ENCODE assay signal across 14 cellular contexts in genomic region chr12:92602930-92603623, GRCh38.
DNase-seq lines count a peak whose midpoint lies in the region; TF ChIP-seq lines count a peak whose summit lies in the region.
"Had no signal": no experiment of that assay in that cellular context is flagged by ENCODE, and none has a peak within 500 bp of the region (broad histone marks: within the 10 kb centered on the region; RNA-seq: fewer than 3 reads in every experiment).

No MANE protein-coding gene starts in this region.

- H3K79me2 ChIP-seq in osteoblast (ENCODE audit: insufficient read depth, low read length) = no peaks in the 10 kb centered on the region

- H3K4me2 ChIP-seq in osteoblast (ENCODE audit: insufficient read depth, low read length) = no peak overlapping the region

- peaks cover 26% of the 10 kb centered on the region for H3K4me1 Mint-ChIP-seq in activated CD4-positive, alpha-beta T cell treated with anti-CD3 and anti-CD28 coated beads, Interleukin-2, amount 10 ng/mL, durations not matched to agents 24 days and 14 days
- H3K4me1 Mint-ChIP-seq in HFFc6 (ENCODE audit: low read depth) = peaks cover 49% of the 10 kb centered on the region

- peaks cover 29% of the 10 kb centered on the region for H3K4me1 ChIP-seq in osteoblast (ENCODE audit: insufficient read depth, low read length)
- H3K4me1 ChIP-seq in ovary (ENCODE audit: insufficient read depth) = peaks cover 3% of the 10 kb centered on the region
- H3K4me1 ChIP-seq: thyroid gland had no signal

- no peak for TF ChIP-seq EP300 in ovary (IDR thresholded peaks at IDR 0.05)

- in situ Hi-C loops in brain microvascular endothelial cell (cut with HindIII; ENCODE audit: low pct_ligation_motif_present, low sequenced_read_pairs) = no loop called here

- no peak for TF ChIP-seq POLR2A in ovary (IDR thresholded peaks at IDR 0.05)

- H3K27ac ChIP-seq in brain microvascular endothelial cell = peak overlapping the region; percentile 88
- H3K27ac ChIP-seq in osteoblast (ENCODE audit: low read depth, low read length) = peak overlapping the region; percentile 81
- no peak overlapping the region for H3K27ac ChIP-seq in ovary
- H3K27ac ChIP-seq: thyroid gland, WERI-Rb-1 had no signal

- H3K9me3 ChIP-seq in osteoblast (ENCODE audit: low read depth, low read length) = no peaks in the 10 kb centered on the region
- H3K9me3 ChIP-seq in ovary = no peaks in the 10 kb centered on the region
- H3K9me3 ChIP-seq: thyroid gland had no signal

- no peak overlapping the region for H3K4me3 Mint-ChIP-seq in activated CD4-positive, alpha-beta T cell treated with anti-CD3 and anti-CD28 coated beads, Interleukin-2, amount 10 ng/mL, durations not matched to agents 24 days and 14 days
- peak overlapping the region; percentile 7; the same call in 1 of the 2 replicates for H3K4me3 Mint-ChIP-seq in HFFc6
- H3K4me3 Mint-ChIP-seq: activated CD8-positive, alpha-beta memory T cell treated with anti-CD3 and anti-CD28 coated beads, Interleukin-2, amount 10 ng/mL, durations not matched to agents 7 days and 5 days had no signal

- H3K27ac Mint-ChIP-seq in activated CD4-positive, alpha-beta T cell treated with anti-CD3 and anti-CD28 coated beads, Interleukin-2, amount 10 ng/mL, durations not matched to agents 24 days and 14 days = peak overlapping the region; percentile 9
- peak overlapping the region; percentile 77 for H3K27ac Mint-ChIP-seq in HFFc6
- H3K27ac Mint-ChIP-seq: activated CD8-positive, alpha-beta memory T cell treated with anti-CD3 and anti-CD28 coated beads, Interleukin-2, amount 10 ng/mL, durations not matched to agents 7 days and 5 days had no signal

- no peak for DNase-seq in activated CD4-positive, alpha-beta T cell treated with anti-CD3 and anti-CD28 coated beads, Interleukin-2, amount 10 ng/mL, durations not matched to agents 24 days and 14 days
- no peak for DNase-seq in activated CD4-positive, alpha-beta T cell treated with anti-CD3 and anti-CD28 coated beads for 48 hours
- DNase-seq in HFFc6 (peak; percentile 17), brain microvascular endothelial cell (peak; percentile 24), osteoblast (ENCODE audit: insufficient read length, low spot score, missing footprints) (no peak), NCI-H2081 (lab: John Stamatoyannopoulos, UW) (no peak), ovary (no peak), H7 (no peak)
- DNase-seq: activated CD8-positive, alpha-beta memory T cell treated with anti-CD3 and anti-CD28 coated beads, Interleukin-2, amount 10 ng/mL, durations not matched to agents 7 days and 5 days; kidney; NCI-H2107; NCI-H748 treated with DMSO at 0.1 percent for 48 hours; thyroid gland; WERI-Rb-1 had no signal

- intact Hi-C loops in activated CD4-positive, alpha-beta T cell treated with anti-CD3 and anti-CD28 coated beads, Interleukin-2, amount 10 ng/mL, durations not matched to agents 24 days and 14 days (cut with micrococcal nuclease) = loop anchor here (5.0 kb wide), 1 partner anchor 916 kb away; no protein-coding TSS in a partner anchor
- intact Hi-C loops in ovary (cut with DNase I) = no loop called here

- no peak overlapping the region for H2AFZ ChIP-seq in osteoblast (ENCODE audit: low read length)

- H3K36me3 Mint-ChIP-seq in activated CD4-positive, alpha-beta T cell treated with anti-CD3 and anti-CD28 coated beads, Interleukin-2, amount 10 ng/mL, durations not matched to agents 24 days and 14 days (ENCODE audit: low read depth) = peaks cover 33% of the 10 kb centered on the region
- H3K36me3 Mint-ChIP-seq in HFFc6 (ENCODE audit: low read depth) = peaks cover 23% of the 10 kb centered on the region

- H3K9me3 Mint-ChIP-seq in activated CD4-positive, alpha-beta T cell treated with anti-CD3 and anti-CD28 coated beads, Interleukin-2, amount 10 ng/mL, durations not matched to agents 24 days and 14 days = peaks cover 38% of the 10 kb centered on the region
- peaks cover 24% of the 10 kb centered on the region for H3K9me3 Mint-ChIP-seq in HFFc6

- H3K27me3 ChIP-seq in brain microvascular endothelial cell (replicated peaks) (no peaks in the 10 kb centered on the region), osteoblast (ENCODE audit: insufficient read depth, low read length) (no peaks in the 10 kb centered on the region), ovary (no peaks in the 10 kb centered on the region), H7 (ENCODE audit: control insufficient read depth, insufficient read depth, low read length) (no peaks in the 10 kb centered on the region)
- H3K27me3 ChIP-seq: thyroid gland had no signal

- H3K36me3 ChIP-seq in brain microvascular endothelial cell (replicated peaks) = no peaks in the 10 kb centered on the region
- no peaks in the 10 kb centered on the region for H3K36me3 ChIP-seq in osteoblast (ENCODE audit: insufficient read depth, low read length)
- H3K36me3 ChIP-seq in ovary = no peaks in the 10 kb centered on the region
- no peaks in the 10 kb centered on the region for H3K36me3 ChIP-seq in H7 (replicated peaks; ENCODE audit: control insufficient read depth, insufficient read depth, low read length)
- H3K36me3 ChIP-seq: thyroid gland, WERI-Rb-1 had no signal

- 85 to 90% (median 89%) methylated on average over 2 of the region's 2 CpGs for WGBS in ovary, 3 donors

- TF ChIP-seq CTCF in HFFc6 (IDR thresholded peaks at IDR 0.05) (no peak), brain microvascular endothelial cell (IDR thresholded peaks at IDR 0.05; ENCODE audit: low read depth, low read length, missing control alignments) (no peak), osteoblast (IDR thresholded peaks at IDR 0.05; ENCODE audit: extremely low read depth, low read depth, low read length) (no peak), ovary (IDR thresholded peaks at IDR 0.05) (no peak)

- H4K20me1 ChIP-seq in osteoblast (ENCODE audit: insufficient read depth, low read length) = no peaks in the 10 kb centered on the region

- no peaks in the 10 kb centered on the region for H3K27me3 Mint-ChIP-seq in activated CD4-positive, alpha-beta T cell treated with anti-CD3 and anti-CD28 coated beads, Interleukin-2, amount 10 ng/mL, durations not matched to agents 24 days and 14 days
- peaks cover 1% of the 10 kb centered on the region; the same call in 1 of the 2 replicates for H3K27me3 Mint-ChIP-seq in HFFc6 (ENCODE audit: insufficient read depth)
- H3K27me3 Mint-ChIP-seq: activated CD8-positive, alpha-beta memory T cell treated with anti-CD3 and anti-CD28 coated beads, Interleukin-2, amount 10 ng/mL, durations not matched to agents 7 days and 5 days had no signal

- no peak overlapping the region for H3K4me3 ChIP-seq in brain microvascular endothelial cell (ENCODE audit: low read depth, low read length)
- H3K4me3 ChIP-seq in osteoblast (ENCODE audit: insufficient read depth, low read length) = no peak overlapping the region
- H3K4me3 ChIP-seq in ovary = no peak overlapping the region
- H3K4me3 ChIP-seq in H7 (ENCODE audit: insufficient read depth, low read depth, low read length) = no peak overlapping the region
- H3K4me3 ChIP-seq: thyroid gland had no signal

Comparison
In these comparisons a context has a peak if more than half of its experiments do, and no peak if none do; other contexts are left out.
1. DNase-seq: peak in HFFc6 (single experiment) and brain microvascular endothelial cell (single experiment); none in activated CD4-positive, alpha-beta T cell treated with anti-CD3 and anti-CD28 coated beads, Interleukin-2, amount 10 ng/mL, durations not matched to agents 24 days and 14 days (single experiment), activated CD4-positive, alpha-beta T cell treated with anti-CD3 and anti-CD28 coated beads for 48 hours (single experiment), osteoblast (single experiment), NCI-H2081 (0 of 2), ovary (0 of 5) and H7 (single experiment).
2. H3K27ac ChIP-seq: peak in brain microvascular endothelial cell (single experiment) and osteoblast (single experiment); none in ovary (0 of 2).